ENCODE assay signal across 12 cellular contexts in the genomic region with DNA sequence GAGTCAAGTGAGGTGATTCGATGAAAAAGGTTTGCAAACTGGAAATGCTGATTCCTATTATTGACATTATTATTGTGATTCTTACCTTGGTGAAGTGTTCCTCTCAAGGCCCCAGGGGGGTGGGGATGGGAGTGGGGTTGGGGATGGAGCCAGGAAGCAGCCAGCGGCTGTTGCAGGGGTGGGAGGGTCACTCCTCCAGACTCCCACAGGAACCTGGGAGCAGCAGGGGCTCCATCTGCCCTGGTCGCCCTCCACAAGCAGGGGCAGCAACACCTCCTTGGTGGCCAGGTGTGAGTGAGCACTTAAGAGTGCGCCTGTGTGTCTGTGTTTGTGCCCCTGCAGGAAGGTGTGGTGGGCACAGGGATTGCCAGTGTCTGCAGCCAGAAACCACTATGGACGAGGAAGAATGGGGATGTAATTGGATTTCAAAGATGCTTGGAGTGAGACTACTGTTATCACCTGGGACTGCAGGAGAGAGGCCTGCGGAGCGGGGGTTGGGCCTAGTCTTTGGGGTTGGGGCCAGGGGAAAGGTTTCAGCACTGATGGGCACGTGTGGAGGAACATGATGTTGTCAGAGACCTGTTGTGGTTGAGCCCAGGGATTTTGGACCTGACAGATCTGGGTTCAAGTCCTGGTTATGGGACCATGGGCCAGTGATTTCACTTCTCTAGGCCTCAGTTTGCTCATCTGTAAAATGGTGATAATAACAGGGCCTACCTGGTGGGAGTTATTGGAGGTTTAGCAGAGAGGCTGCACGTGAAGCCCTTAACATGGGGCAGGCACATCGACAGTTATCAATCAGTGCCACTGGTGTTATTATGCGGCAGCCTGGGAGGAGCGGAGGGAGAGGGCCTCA. TPM values are rescaled to one million over a fixed set of nuclear protein-coding genes. Genes with fewer than 3 reads are reported as not detected.
DNase-seq lines count a peak whose midpoint lies in the region; ATAC-seq, FAIRE-seq and TF ChIP-seq lines count a peak whose summit lies in the region.
"Had no signal": no experiment of that assay in that cellular context is flagged by ENCODE, and none has a peak within 500 bp of the region (broad histone marks: within the 10 kb centered on the region; RNA-seq: fewer than 3 reads in every experiment).

No MANE protein-coding gene starts in this region.

- H2BK12ac ChIP-seq in H1 (ENCODE audit: low read depth, low read length) = peak overlapping the region; percentile 70; the same call in 1 of the 2 replicates

- H3K4me3 Mint-ChIP-seq in stimulated activated effector memory CD8-positive, alpha-beta T cell treated with anti-CD3 and anti-CD28 coated beads, Interleukin-12 subunit alpha, Interleukin-12 subunit beta, amount 100 ng/mL, for 72 hours = no peak overlapping the region
- H3K4me3 Mint-ChIP-seq in activated CD8-positive, alpha-beta memory T cell treated with anti-CD3 and anti-CD28 coated beads, Interleukin-2, amount 10 ng/mL, durations not matched to agents 7 days and 5 days = no peak overlapping the region

- peaks cover 7% of the 10 kb centered on the region for H3K27me3 Mint-ChIP-seq in activated CD8-positive, alpha-beta memory T cell treated with anti-CD3 and anti-CD28 coated beads, Interleukin-2, amount 10 ng/mL, durations not matched to agents 7 days and 5 days

- peak overlapping the region; percentile 76; the same call in 1 of the 2 replicates for H2BK15ac ChIP-seq in H1 (ENCODE audit: low read length)

- H3K79me2 ChIP-seq in Loucy (ENCODE audit: insufficient read depth, low read length) = no peaks in the 10 kb centered on the region
- no peaks in the 10 kb centered on the region for H3K79me2 ChIP-seq in H1 (ENCODE audit: control insufficient read depth in 1 of 2, insufficient read depth in 2 of 2, low read length in 2 of 2)

- H3K4me2 ChIP-seq in Loucy (ENCODE audit: low read depth, low read length, poor library complexity, severe bottlenecking) (peak overlapping the region; percentile 45), H1 (ENCODE audit: insufficient read depth in 1 of 2, low read depth in 2 of 2, low read length in 2 of 2) (peak overlapping the region; percentile 22 to 41; a peak in 2 of 4 replicates)

- no peak for TF ChIP-seq POLR2A in H1 (IDR thresholded peaks at IDR 0.05; ENCODE audit: control extremely low read depth in 1 of 2, low read depth in 2 of 2, low read length in 2 of 2)

- TF ChIP-seq RAD21 in H1 (IDR thresholded peaks at IDR 0.05 in 1 of 2, conservative IDR thresholded peaks at IDR 0.05 in 1 of 2; ENCODE audit: low read depth in 2 of 2, low read length in 2 of 2) = no peak

- H3K27ac ChIP-seq in H1 (ENCODE audit: low read depth, low read length) = no peak overlapping the region

- H3K4me3 ChIP-seq in Loucy (ENCODE audit: low read length, poor library complexity, severe bottlenecking) (peak overlapping the region; percentile 28), H1 (ENCODE audit: extremely low read depth in 1 of 4, insufficient read depth in 2 of 4, low read depth in 3 of 4, low read length in 4 of 4) (no peak overlapping the region)
- H3K4me3 ChIP-seq: SJSA1 had no signal

- H2AFZ ChIP-seq in Loucy (ENCODE audit: low read length) (peak overlapping the region; percentile 24; the same call in 1 of the 2 replicates), H1 (ENCODE audit: low read length) (no peak overlapping the region)

- H4K5ac ChIP-seq in H1 (ENCODE audit: insufficient read length, low read depth, low read length) = no peak overlapping the region

- H4K8ac ChIP-seq in H1 (ENCODE audit: extremely low read depth, insufficient read depth, low read length) = no peak overlapping the region

- H3K27me3 ChIP-seq in Loucy (ENCODE audit: insufficient read depth, low read length, poor library complexity, severe bottlenecking) = no peaks in the 10 kb centered on the region
- peaks cover 0 to 2% (median 0%) of the 10 kb centered on the region in 4 experiments; a peak in 3 of 7 replicates for H3K27me3 ChIP-seq in H1 (replicated peaks in 1 of 4; ENCODE audit: control insufficient read depth in 3 of 4, extremely low read depth in 1 of 4, insufficient read depth in 3 of 4, low read length in 3 of 4)
- H3K27me3 ChIP-seq: SJSA1 had no signal

- H2BK120ac ChIP-seq in H1 (replicated peaks; ENCODE audit: low read depth, low read length) = no peak overlapping the region

- no peaks in the 10 kb centered on the region for H3K36me3 ChIP-seq in Loucy (ENCODE audit: insufficient read depth, low read length)
- no peaks in the 10 kb centered on the region for H3K36me3 ChIP-seq in H1 (ENCODE audit: control insufficient read depth in 2 of 4, insufficient read depth in 4 of 4, low read length in 3 of 4)

- no peaks in the 10 kb centered on the region for H3K9me3 Mint-ChIP-seq in stimulated activated effector memory CD8-positive, alpha-beta T cell treated with anti-CD3 and anti-CD28 coated beads, Interleukin-12 subunit alpha, Interleukin-12 subunit beta, amount 100 ng/mL, for 72 hours
- H3K9me3 Mint-ChIP-seq in activated CD8-positive, alpha-beta memory T cell treated with anti-CD3 and anti-CD28 coated beads, Interleukin-2, amount 10 ng/mL, durations not matched to agents 7 days and 5 days (ENCODE audit: low read depth) = no peaks in the 10 kb centered on the region
- H3K9me3 Mint-ChIP-seq: activated naive CD4-positive, alpha-beta T cell treated with anti-CD3 and anti-CD28 coated beads, Interleukin-2, amount 50 U/mL, for 72 hours had no signal

- no peak overlapping the region for H3K23ac ChIP-seq in H1 (ENCODE audit: insufficient read length)

- H2BK5ac ChIP-seq in H1 (ENCODE audit: low read depth, low read length) = peak overlapping the region; percentile 80; the same call in 1 of the 2 replicates

- no peaks in the 10 kb centered on the region for H3K9me2 ChIP-seq in Loucy (replicated peaks; ENCODE audit: low read depth, low read length)

- no peak for ATAC-seq in stimulated activated effector memory CD8-positive, alpha-beta T cell treated with anti-CD3 and anti-CD28 coated beads, Interleukin-12 subunit alpha, Interleukin-12 subunit beta, amount 100 ng/mL, for 72 hours
- ATAC-seq in GM21723 (IDR thresholded peaks at IDR 0.05; ENCODE audit: unreplicated experiment) = no peak
- no peak for ATAC-seq in activated CD8-positive, alpha-beta memory T cell treated with anti-CD3 and anti-CD28 coated beads, Interleukin-2, amount 10 ng/mL, durations not matched to agents 7 days and 5 days
- ATAC-seq: HCT116 had no signal

- H3K18ac ChIP-seq in H1 (ENCODE audit: extremely low read depth, low read length) = peak overlapping the region; percentile 89

- DNase-seq in NCI-H2227 (lab: John Stamatoyannopoulos, UW; ENCODE audit: unreplicated experiment) (peak; percentile 55), NCI-H2227 treated with DMSO at 0.1 percent for 48 hours (lab: John Stamatoyannopoulos, UW) (no peak), H1 (ENCODE audit: low read depth in 1 of 2, low spot score in 2 of 2) (no peak)
- DNase-seq in stimulated activated effector memory CD8-positive, alpha-beta T cell treated with anti-CD3 and anti-CD28 coated beads, Interleukin-12 subunit alpha, Interleukin-12 subunit beta, amount 100 ng/mL, for 72 hours (ENCODE audit: low spot score in 2 of 2) = no peak
- no peak for DNase-seq in activated CD8-positive, alpha-beta memory T cell treated with anti-CD3 and anti-CD28 coated beads, Interleukin-2, amount 50 U/mL, for 4 hours
- DNase-seq in activated CD8-positive, alpha-beta memory T cell treated with anti-CD3 and anti-CD28 coated beads, Interleukin-2, amount 10 ng/mL, durations not matched to agents 7 days and 5 days = no peak
- DNase-seq: NCI-H526 had no signal

- H3K9ac ChIP-seq in Loucy (ENCODE audit: low read depth, low read length, poor library complexity, severe bottlenecking) (peak overlapping the region; percentile 51), H1 (replicated peaks in 1 of 4; ENCODE audit: extremely low read depth in 1 of 4, low read depth in 3 of 4, low read length in 3 of 4) (no peak overlapping the region)

- H4K20me1 ChIP-seq in Loucy (ENCODE audit: insufficient read depth, low read length, poor library complexity, severe bottlenecking) = no peaks in the 10 kb centered on the region
- H4K20me1 ChIP-seq in H1 (replicated peaks in 1 of 2; ENCODE audit: control insufficient read depth in 1 of 2, insufficient read depth in 2 of 2, low read length in 2 of 2) = no peaks in the 10 kb centered on the region

- no peaks in the 10 kb centered on the region; the same call in 1 of the 2 replicates for H3K79me1 ChIP-seq in H1 (ENCODE audit: low read depth, low read length)

- H3K23me2 ChIP-seq in H1 (ENCODE audit: low read depth, low read length) = peaks cover 2% of the 10 kb centered on the region; the same call in 1 of the 2 replicates

- WGBS in H1 (ENCODE audit: extremely low coverage in 1 of 2, insufficient coverage in 1 of 2, insufficient read length in 1 of 2, insufficient replicate concordance in 2 of 2, low coverage in 1 of 2, low lambda C conversion rate in 2 of 2, missing lambda C conversion rate in 1 of 2), 2 experiments = 78% methylated on average over 10 of the region's 12 CpGs; no CpG with 5 or more reads in 1 of the 2 experiments

- H3K4me1 ChIP-seq in Loucy (ENCODE audit: insufficient read depth, low read length, poor library complexity, severe bottlenecking) = peaks cover 22% of the 10 kb centered on the region
- peaks cover 14 to 51% (median 31%) of the 10 kb centered on the region in 4 experiments for H3K4me1 ChIP-seq in H1 (replicated peaks in 1 of 4; ENCODE audit: control insufficient read depth in 3 of 4, insufficient read depth in 4 of 4, low read length in 3 of 4)

- peak overlapping the region; percentile 54 for H4K91ac ChIP-seq in H1 (replicated peaks; ENCODE audit: insufficient read length, low read length)

- H3K9me3 ChIP-seq in Loucy (ENCODE audit: insufficient read depth, low read depth, low read length) (no peaks in the 10 kb centered on the region), H1 (ENCODE audit: insufficient read depth in 2 of 2, low read depth in 1 of 2, low read length in 1 of 2) (no peaks in the 10 kb centered on the region)
- H3K9me3 ChIP-seq: SJSA1 had no signal

- FAIRE-seq in H1 (lab: Jason Lieb, UNC) = no peak

- peak overlapping the region; percentile 44 for H3K4ac ChIP-seq in H1 (replicated peaks; ENCODE audit: insufficient read length, low read depth, low read length)

- no peaks in the 10 kb centered on the region for H3F3A ChIP-seq in Loucy (ENCODE audit: low read depth)

- H2BK20ac ChIP-seq in H1 (ENCODE audit: low read length) = peak overlapping the region; percentile 88; the same call in 1 of the 2 replicates

- CTCF ChIA-PET in H1 (lab: Charles Lee; ENCODE audit: partially characterized antibody) = interaction anchor here (0.9 to 38.2 kb wide), 8 partner anchors 14 to 337 kb away, joined by 3 to 731 read pairs (median 9); no protein-coding TSS in a partner anchor
- CTCF ChIA-PET in activated CD8-positive, alpha-beta memory T cell treated with anti-CD3 and anti-CD28 coated beads, Interleukin-2, amount 10 ng/mL, durations not matched to agents 7 days and 5 days (lab: Charles Lee) = interaction anchor here (0.8 to 1.6 kb wide), 2 partner anchors 17 to 149 kb away, joined by 3 to 12 read pairs; no protein-coding TSS in a partner anchor

- no peak overlapping the region for H3K14ac ChIP-seq in H1 (ENCODE audit: insufficient read length)

- no peak overlapping the region for H3K56ac ChIP-seq in H1 (replicated peaks; ENCODE audit: insufficient read length, low read depth, low read length)

- peak overlapping the region; percentile 2; the same call in 1 of the 2 replicates for H2AK5ac ChIP-seq in H1 (ENCODE audit: low read depth, low read length)

- H3K4me1 Mint-ChIP-seq in stimulated activated effector memory CD8-positive, alpha-beta T cell treated with anti-CD3 and anti-CD28 coated beads, Interleukin-12 subunit alpha, Interleukin-12 subunit beta, amount 100 ng/mL, for 72 hours = peaks cover 25% of the 10 kb centered on the region
- peaks cover 12% of the 10 kb centered on the region for H3K4me1 Mint-ChIP-seq in activated CD8-positive, alpha-beta memory T cell treated with anti-CD3 and anti-CD28 coated beads, Interleukin-2, amount 10 ng/mL, durations not matched to agents 7 days and 5 days

- no peaks in the 10 kb centered on the region for H3K36me3 Mint-ChIP-seq in stimulated activated effector memory CD8-positive, alpha-beta T cell treated with anti-CD3 and anti-CD28 coated beads, Interleukin-12 subunit alpha, Interleukin-12 subunit beta, amount 100 ng/mL, for 72 hours
- no peaks in the 10 kb centered on the region for H3K36me3 Mint-ChIP-seq in activated CD8-positive, alpha-beta memory T cell treated with anti-CD3 and anti-CD28 coated beads, Interleukin-2, amount 10 ng/mL, durations not matched to agents 7 days and 5 days
- H3K36me3 Mint-ChIP-seq: activated naive CD4-positive, alpha-beta T cell treated with anti-CD3 and anti-CD28 coated beads, Interleukin-2, amount 50 U/mL, for 72 hours had no signal

- POLR2A ChIA-PET in H1 (lab: Charles Lee; ENCODE audit: partially characterized antibody) = interaction anchor here (1.0 to 1.9 kb wide), 4 partner anchors 10 to 25 kb away, joined by 3 to 4 read pairs (median 3); no protein-coding TSS in a partner anchor

- no peak for TF ChIP-seq EP300 in H1 (IDR thresholded peaks at IDR 0.05; ENCODE audit: borderline replicate concordance in 1 of 2, low read depth in 2 of 2, low read length in 2 of 2)

- TF ChIP-seq CTCF in Loucy (conservative IDR thresholded peaks at IDR 0.05; ENCODE audit: low read length) (no peak), H1 (IDR thresholded peaks at IDR 0.05; ENCODE audit: control extremely low read depth in 1 of 3, insufficient read depth in 1 of 3, low read depth in 1 of 3, low read length in 3 of 3) (no peak)

- peak overlapping the region; percentile 75 for H3K27ac Mint-ChIP-seq in stimulated activated effector memory CD8-positive, alpha-beta T cell treated with anti-CD3 and anti-CD28 coated beads, Interleukin-12 subunit alpha, Interleukin-12 subunit beta, amount 100 ng/mL, for 72 hours
- no peak overlapping the region for H3K27ac Mint-ChIP-seq in activated CD8-positive, alpha-beta memory T cell treated with anti-CD3 and anti-CD28 coated beads, Interleukin-2, amount 10 ng/mL, durations not matched to agents 7 days and 5 days

RNA-seq across cellular contexts. Expression of a gene that starts 3.6 kb away (rescaled TPM):
- 46.3 and 53.7 TPM in 2 replicates for total RNA-seq in H1 (2021; fragmentation: NEBNext Ultra II Directional; extraction: Animal tissue kit (Norgen Biotek cat#: 25700))
- 34.0 and 47.5 TPM in 2 replicates for polyA plus RNA-seq in H1 (2011; rRNA removed)
- polyA plus RNA-seq in H1 (2011; cell fraction: cytosol; rRNA removed) = 25.8 TPM
- 48.2 TPM for polyA plus RNA-seq in H1 (2011; cell fraction: nucleus; rRNA removed)
- polyA plus RNA-seq in H1 (2012, experiment 1 of 2) = 44.1 to 78.7 TPM (median 68.4 TPM) in 4 replicates
- 49.8 TPM for polyA plus RNA-seq in H1 (2012, experiment 2 of 2)
- 52.1 TPM for polyA plus RNA-seq in H1 (2013, experiment 1 of 2)
- 59.6 TPM for polyA plus RNA-seq in H1 (2013, experiment 2 of 2)
- polyA minus RNA-seq in H1 (2011; rRNA and poly(A)+ RNA removed) = 26.4 and 26.9 TPM in 2 replicates
- polyA minus RNA-seq in H1 (2011; cell fraction: cytosol; rRNA and poly(A)+ RNA removed) = 34.6 TPM
- 44.5 TPM for polyA minus RNA-seq in H1 (2011; cell fraction: nucleus; rRNA and poly(A)+ RNA removed)
- 1 to 10 TPM; 2.2 to 3.7 TPM for total RNA-seq in activated CD8-positive, alpha-beta memory T cell treated with anti-CD3 and anti-CD28 coated beads, Interleukin-2, amount 10 ng/mL, durations not matched to agents 7 days and 5 days

Comparison
In these comparisons a context has a peak if more than half of its experiments do, and no peak if none do; other contexts are left out.
1. RNA of a gene that starts 3.6 kb away (total RNA-seq): 46.3 to 53.7 TPM in H1; 2.2 to 3.7 TPM in activated CD8-positive, alpha-beta memory T cell treated with anti-CD3 and anti-CD28 coated beads, Interleukin-2, amount 10 ng/mL, durations not matched to agents 7 days and 5 days; every median in the first group is over 10 times any median in the second.